In the genomic region with DNA sequence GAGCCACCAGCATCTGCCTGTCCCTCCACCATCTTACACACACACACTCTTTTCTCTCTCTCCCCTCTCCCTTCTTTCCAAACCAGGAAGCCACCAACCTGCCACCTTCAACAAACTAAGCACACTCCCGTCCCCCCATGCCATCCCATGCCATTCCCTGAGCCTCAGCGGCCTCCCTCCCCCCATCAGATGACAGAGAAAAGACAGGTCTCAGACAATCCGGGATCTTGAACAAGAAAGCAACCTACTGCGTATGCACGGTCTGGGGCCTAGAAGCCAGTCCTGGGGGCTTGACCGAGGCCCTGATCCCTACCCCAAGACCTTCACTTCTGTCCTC, we compare ENCODE assay signal across 34 cellular contexts. TPM values are rescaled to one million over a fixed set of nuclear protein-coding genes. Genes with fewer than 3 reads are reported as not detected.
A peak's percentile ranks its signal among the peaks of the same experiment; 100 is the strongest.
DNase-seq lines count a peak whose midpoint lies in the region; ATAC-seq, FAIRE-seq and TF ChIP-seq lines count a peak whose summit lies in the region.
"Had no signal": no experiment of that assay in that cellular context is flagged by ENCODE, and none has a peak within 500 bp of the region (broad histone marks: within the 10 kb centered on the region; RNA-seq: fewer than 3 reads in every experiment).

No MANE protein-coding gene starts in this region.

- H3K9me3 ChIP-seq in right atrium auricular region: no peaks in the 10 kb centered on the region
- H3K9me3 ChIP-seq in astrocyte (ENCODE audit: insufficient read depth, low read depth, low read length): no peaks in the 10 kb centered on the region
- no peaks in the 10 kb centered on the region for H3K9me3 ChIP-seq in colonic mucosa
- H3K9me3 ChIP-seq: lower lobe of right lung, pancreas, spleen had no signal

- H3K36me3 Mint-ChIP-seq in astrocyte (ENCODE audit: low read depth, unreplicated experiment) (peaks cover 29% of the 10 kb centered on the region), nephron progenitor cell (ENCODE audit: low read depth) (peaks cover 39% of the 10 kb centered on the region)

- no peak for DNase-seq in right atrium auricular region (ENCODE audit: low spot score)
- no peak for DNase-seq in Right ventricle myocardium inferior (ENCODE audit: missing footprints)
- DNase-seq in astrocyte (ENCODE audit: low read depth): no peak
- no peak for DNase-seq in nephron progenitor cell
- no peak for DNase-seq in substantia nigra (lab: John Stamatoyannopoulos, UW)
- no peak for DNase-seq in colonic mucosa
- DNase-seq in GM13977 (ENCODE audit: low spot score): no peak
- no peak for DNase-seq in stimulated activated naive CD4-positive, alpha-beta T cell (lab: John Stamatoyannopoulos, UW)
- DNase-seq: activated CD4-positive, alpha-beta memory T cell treated with anti-CD3 and anti-CD28 coated beads, Interleukin-2, amount 10 ng/mL, durations not matched to agents 7 days and 5 days; activated CD8-positive, alpha-beta memory T cell treated with anti-CD3 and anti-CD28 coated beads, Interleukin-2, amount 50 U/mL, for 4 hours; activated naive CD4-positive, alpha-beta T cell treated with Interleukin-2 at 50 U/mL for 16 hours; amniotic stem cell; CD4-positive, alpha-beta memory T cell; DMS53; GDM1; HFFc6; NCI-H1048; NCI-H1694; NCI-H446; NCI-H748 treated with DMSO at 0.1 percent for 48 hours; SIG-M5; spleen; stimulated activated CD8-positive, alpha-beta memory T cell treated with anti-CD3 and anti-CD28 coated beads, Interleukin-4, amount 100 ng/mL, for 48 hours had no signal

- H3K4me1 Mint-ChIP-seq in astrocyte (ENCODE audit: low read depth, unreplicated experiment) (peaks cover 4% of the 10 kb centered on the region), nephron progenitor cell (peaks cover 36% of the 10 kb centered on the region)
- H3K4me1 Mint-ChIP-seq: activated CD4-positive, alpha-beta memory T cell treated with anti-CD3 and anti-CD28 coated beads, Interleukin-2, amount 10 ng/mL, durations not matched to agents 7 days and 5 days had no signal

- H3K27me3 ChIP-seq in right atrium auricular region (no peaks in the 10 kb centered on the region), astrocyte (ENCODE audit: insufficient read depth, low read length) (no peaks in the 10 kb centered on the region), colonic mucosa (no peaks in the 10 kb centered on the region)
- H3K27me3 ChIP-seq: pancreas, spleen had no signal

- H3K27ac ChIP-seq in right atrium auricular region (peak overlapping the region; percentile 77 to 80), astrocyte (ENCODE audit: low read depth, low read length) (no peak overlapping the region), substantia nigra (ENCODE audit: low read depth, low read length, poor library complexity, severe bottlenecking) (peak overlapping the region; percentile 69), colonic mucosa (no peak overlapping the region)
- H3K27ac ChIP-seq: lower lobe of right lung, spleen had no signal

- no peak overlapping the region for H3K4me3 ChIP-seq in right atrium auricular region
- H3K4me3 ChIP-seq in astrocyte (ENCODE audit: insufficient read depth, low read depth, low read length): no peak overlapping the region
- no peak overlapping the region for H3K4me3 ChIP-seq in colonic mucosa
- H3K4me3 ChIP-seq: lower lobe of right lung, pancreas, spleen had no signal

- peaks cover 93% of the 10 kb centered on the region for H4K20me1 ChIP-seq in astrocyte (ENCODE audit: insufficient read depth, low read length)

- H3K36me3 ChIP-seq in right atrium auricular region: peaks cover 23% of the 10 kb centered on the region
- H3K36me3 ChIP-seq in astrocyte (ENCODE audit: insufficient read depth, low read length): peaks cover 3% of the 10 kb centered on the region
- H3K36me3 ChIP-seq in colonic mucosa: no peaks in the 10 kb centered on the region

- H3K9ac ChIP-seq in astrocyte (ENCODE audit: low read length) (no peak overlapping the region), colonic mucosa (ENCODE audit: low read depth in 2 of 2, low read length in 2 of 2) (no peak overlapping the region)

- peaks cover 0 to 62% of the 10 kb centered on the region in 2 donors for H3K4me1 ChIP-seq in right atrium auricular region
- no peaks in the 10 kb centered on the region for H3K4me1 ChIP-seq in astrocyte (ENCODE audit: insufficient read depth, low read length)
- H3K4me1 ChIP-seq in colonic mucosa: no peaks in the 10 kb centered on the region

- H3K27ac Mint-ChIP-seq in astrocyte (ENCODE audit: unreplicated experiment) (no peak overlapping the region), nephron progenitor cell (peak overlapping the region; percentile 69)
- H3K27ac Mint-ChIP-seq: activated CD4-positive, alpha-beta memory T cell treated with anti-CD3 and anti-CD28 coated beads, Interleukin-2, amount 10 ng/mL, durations not matched to agents 7 days and 5 days; HFFc6; IgD-negative memory B cell; T-helper 2 cell treated with Interferon-gamma antibody and Interleukin-4, amounts not matched to agents 5 μg/mL and 100 μg/mL, for 36 hours had no signal

- FAIRE-seq in astrocyte (lab: Jason Lieb, UNC): no peak
- FAIRE-seq: bronchial epithelial cell, colon, kidney, pancreas had no signal

- ATAC-seq in Right ventricle myocardium inferior: no peak
- ATAC-seq: esophagus mucosa; lower lobe of right lung; naive thymus-derived CD4-positive, alpha-beta T cell had no signal

- intact Hi-C loops in Right ventricle myocardium inferior (cut with DNase I) (no loop called here), colonic mucosa (cut with DNase I) (no loop called here)

- TF ChIP-seq CTCF in right atrium auricular region (IDR thresholded peaks at IDR 0.05) (no peak), astrocyte (IDR thresholded peaks at IDR 0.05; ENCODE audit: insufficient read depth, low read depth, low read length) (no peak), nephron progenitor cell (IDR thresholded peaks at IDR 0.05) (no peak), colonic mucosa (IDR thresholded peaks at IDR 0.05) (no peak), GM13977 (IDR thresholded peaks at IDR 0.05; ENCODE audit: extremely low read depth, insufficient read depth, missing control alignments) (no peak)

- peak overlapping the region; percentile 45 for H3K4me3 Mint-ChIP-seq in astrocyte (ENCODE audit: unreplicated experiment)
- H3K4me3 Mint-ChIP-seq in nephron progenitor cell: no peak overlapping the region
- H3K4me3 Mint-ChIP-seq: activated CD4-positive, alpha-beta memory T cell treated with anti-CD3 and anti-CD28 coated beads, Interleukin-2, amount 10 ng/mL, durations not matched to agents 7 days and 5 days; HFFc6; IgD-negative memory B cell; naive thymus-derived CD4-positive, alpha-beta T cell; T-helper 2 cell treated with Interferon-gamma antibody and Interleukin-4, amounts not matched to agents 5 μg/mL and 100 μg/mL, for 36 hours; type B pancreatic cell had no signal

- peaks cover 75% of the 10 kb centered on the region for H3K79me2 ChIP-seq in astrocyte (ENCODE audit: insufficient read depth, low read length)

- H3K27me3 Mint-ChIP-seq in astrocyte (ENCODE audit: low read depth, unreplicated experiment): no peaks in the 10 kb centered on the region
- peaks cover 2% of the 10 kb centered on the region for H3K27me3 Mint-ChIP-seq in nephron progenitor cell (ENCODE audit: low read depth, poor library complexity)
- H3K27me3 Mint-ChIP-seq: activated CD4-positive, alpha-beta memory T cell treated with anti-CD3 and anti-CD28 coated beads, Interleukin-2, amount 10 ng/mL, durations not matched to agents 7 days and 5 days; CD4-positive, alpha-beta memory T cell; IgD-negative memory B cell; naive thymus-derived CD4-positive, alpha-beta T cell; type B pancreatic cell had no signal

- H3K9me3 Mint-ChIP-seq in astrocyte (ENCODE audit: unreplicated experiment) (peaks cover 1% of the 10 kb centered on the region), nephron progenitor cell (no peaks in the 10 kb centered on the region)
- H3K9me3 Mint-ChIP-seq: activated CD4-positive, alpha-beta memory T cell treated with anti-CD3 and anti-CD28 coated beads, Interleukin-2, amount 10 ng/mL, durations not matched to agents 7 days and 5 days; CD4-positive, alpha-beta memory T cell; HFFc6; IgD-negative memory B cell; T-helper 2 cell treated with Interferon-gamma antibody and Interleukin-4, amounts not matched to agents 5 μg/mL and 100 μg/mL, for 36 hours; type B pancreatic cell had no signal

- H2AFZ ChIP-seq in astrocyte (ENCODE audit: low read depth, low read length): no peak overlapping the region

- in situ Hi-C loops in GM13977 (cut with MboI; ENCODE audit: low pct_unique_long_range_greater_than_20kb, low sequenced_read_pairs, unreplicated experiment): no loop called here

- no peak overlapping the region for H3K4me2 ChIP-seq in astrocyte (ENCODE audit: low read length)

RNA-seq across cellular contexts. Expression of a gene that starts 19.4 kb away (rescaled TPM):
- total RNA-seq in right atrium auricular region (10 to 100 TPM; 63.3 to 76.7 TPM), Right ventricle myocardium inferior (114 TPM), astrocyte (125 and 127 TPM in 2 replicates), colonic mucosa (100 to 1,000 TPM in 1 of 2 donors, 10 to 100 TPM in 1; 95.4 to 119 TPM)

RNA-seq across cellular contexts. Expression of a gene that starts 39.2 kb away (rescaled TPM):
- total RNA-seq in right atrium auricular region: not detected
- not detected for total RNA-seq in Right ventricle myocardium inferior
- 0.43 and 0.62 TPM in 2 replicates for total RNA-seq in astrocyte
- total RNA-seq in colonic mucosa: under 1 TPM; 0.50 to 0.64 TPM
- total RNA-seq: activated CD4-positive, alpha-beta memory T cell treated with anti-CD3 and anti-CD28 coated beads, Interleukin-2, amount 10 ng/mL, durations not matched to agents 7 days and 5 days; bronchial epithelial cell; esophagus mucosa; lower lobe of right lung had no signal

RNA-seq across cellular contexts. Expression of a gene that starts 47.5 kb away (rescaled TPM):
- total RNA-seq in right atrium auricular region: not detected
- not detected for total RNA-seq in Right ventricle myocardium inferior
- not detected in 2 replicates for total RNA-seq in astrocyte
- under 1 TPM; 0.30 to 0.69 TPM for total RNA-seq in colonic mucosa
- total RNA-seq: activated CD4-positive, alpha-beta memory T cell treated with anti-CD3 and anti-CD28 coated beads, Interleukin-2, amount 10 ng/mL, durations not matched to agents 7 days and 5 days; bronchial epithelial cell; CD4-positive, alpha-beta memory T cell; esophagus mucosa; fibroblast of villous mesenchyme; HFFc6; kidney; lower lobe of right lung; naive thymus-derived CD4-positive, alpha-beta T cell; pancreas; spleen had no signal

Comparison
In these comparisons a context has a peak if more than half of its experiments do, and no peak if none do; other contexts are left out.
1. H3K27ac ChIP-seq: peak in right atrium auricular region (2 of 2) and substantia nigra (single experiment); none in astrocyte (single experiment) and colonic mucosa (single experiment).